Comparison of ENCODE assay signal across 34 cellular contexts in genomic region chr15:74410502-74410901, GRCh38. TPM values are rescaled to one million over a fixed set of nuclear protein-coding genes. Genes with fewer than 3 reads are reported as not detected.
"Had no signal": no experiment of that assay in that cellular context is flagged by ENCODE, and none has a peak within 500 bp of the region (broad histone marks: within the 10 kb centered on the region; RNA-seq: fewer than 3 reads in every experiment).

No MANE protein-coding gene starts in this region.

- DNase-seq: activated CD4-positive, alpha-beta T cell treated with anti-CD3 and anti-CD28 coated beads, Interleukin-2, amount 10 ng/mL, durations not matched to agents 24 days and 14 days; activated CD4-positive, alpha-beta T cell treated with anti-CD3 and anti-CD28 coated beads, Interleukin-2, amount 50 U/mL, for 4 hours; activated CD8-positive, alpha-beta T cell treated with anti-CD3 and anti-CD28 coated beads for 36 hours; activated gamma-delta T cell treated with Interleukin-2 at 50 U/mL for 16 hours; activated naive CD4-positive, alpha-beta T cell treated with anti-CD3 and anti-CD28 coated beads for 36 hours; activated T-cell treated with anti-CD3 and anti-CD28 coated beads, Interleukin-2, amount 50 U/mL, for 1 hour; adrenal gland; anterior cingulate cortex; caudate nucleus; cerebellar nuclear complex; Kasumi-1; MG63; NCI-H1048; NCI-H1105 treated with DMSO at 0.1 percent for 48 hours; NCI-H1436; NCI-H1694; NCI-H1930; NCI-H2081 treated with DMSO at 0.1 percent for 48 hours; NCI-H510A; NCI-H526; NCI-H748 treated with DMSO at 0.1 percent for 48 hours; NK-92 treated with Interleukin-12 subunit alpha and Interleukin-12 subunit beta, amount 100 ng/mL, for 24 hours; PC-9; SHP77; SJCRH30; T1000 had no signal

- H3K27ac Mint-ChIP-seq: activated CD8-positive, alpha-beta T cell treated with anti-CD3 and anti-CD28 coated beads for 36 hours; activated naive CD4-positive, alpha-beta T cell treated with anti-CD3 and anti-CD28 coated beads for 36 hours; activated T-helper 1 cell treated with anti-CD3 and anti-CD28 coated beads, Interleukin-12 subunit alpha, Interleukin-12 subunit beta, Interleukin-2, Interleukin-4 antibody, amounts not matched to agents 30 ng/mL and 10 ng/mL and 1 ng/mL, durations not matched to agents 14 hours and 24 hours and 36 hours had no signal

- ATAC-seq: activated CD8-positive, alpha-beta T cell treated with anti-CD3 and anti-CD28 coated beads for 36 hours; activated naive CD4-positive, alpha-beta T cell treated with anti-CD3 and anti-CD28 coated beads, Interleukin-2, amount 50 U/mL, for 72 hours had no signal

- H3K9me3 ChIP-seq: adrenal gland, MG63, SJCRH30 had no signal

- H3K9me3 Mint-ChIP-seq: activated CD4-positive, alpha-beta T cell treated with anti-CD3 and anti-CD28 coated beads, Interleukin-2, amount 10 ng/mL, durations not matched to agents 24 days and 14 days; activated CD8-positive, alpha-beta T cell treated with anti-CD3 and anti-CD28 coated beads for 36 hours; activated naive CD4-positive, alpha-beta T cell treated with anti-CD3 and anti-CD28 coated beads for 36 hours; activated naive CD4-positive, alpha-beta T cell treated with anti-CD3 and anti-CD28 coated beads, Interleukin-2, amount 50 U/mL, for 72 hours; activated T-helper 1 cell treated with anti-CD3 and anti-CD28 coated beads, Interleukin-12 subunit alpha, Interleukin-12 subunit beta, Interleukin-2, Interleukin-4 antibody, amounts not matched to agents 30 ng/mL and 10 ng/mL and 1 ng/mL, durations not matched to agents 14 hours and 24 hours and 36 hours; brain had no signal

- H3K36me3 ChIP-seq: adrenal gland, SJCRH30 had no signal

- H3K27me3 ChIP-seq: adrenal gland, MG63, SJCRH30 had no signal

- H3K27ac ChIP-seq: adrenal gland, PC-9, RWPE1, SJCRH30, SK-N-MC had no signal

- H3K27me3 Mint-ChIP-seq: activated CD4-positive, alpha-beta T cell treated with anti-CD3 and anti-CD28 coated beads, Interleukin-2, amount 10 ng/mL, durations not matched to agents 24 days and 14 days; activated CD8-positive, alpha-beta T cell treated with anti-CD3 and anti-CD28 coated beads for 36 hours; brain had no signal

- H3K4me3 ChIP-seq: adrenal gland, MG63, PC-9, SJCRH30, SK-N-MC had no signal

- H3K4me3 Mint-ChIP-seq: activated CD4-positive, alpha-beta T cell treated with anti-CD3 and anti-CD28 coated beads, Interleukin-2, amount 10 ng/mL, durations not matched to agents 24 days and 14 days; activated CD8-positive, alpha-beta T cell treated with anti-CD3 and anti-CD28 coated beads for 36 hours; activated naive CD4-positive, alpha-beta T cell treated with anti-CD3 and anti-CD28 coated beads for 36 hours; activated T-helper 1 cell treated with anti-CD3 and anti-CD28 coated beads, Interleukin-12 subunit alpha, Interleukin-12 subunit beta, Interleukin-2, Interleukin-4 antibody, amounts not matched to agents 30 ng/mL and 10 ng/mL and 1 ng/mL, durations not matched to agents 14 hours and 24 hours and 36 hours; brain had no signal

RNA-seq across cellular contexts. Expression of gene CYP11A1, which starts 43.1 kb away (rescaled TPM):
- total RNA-seq: activated CD4-positive, alpha-beta T cell treated with anti-CD3 and anti-CD28 coated beads, Interleukin-2, amount 10 ng/mL, durations not matched to agents 24 days and 14 days; activated naive CD4-positive, alpha-beta T cell treated with anti-CD3 and anti-CD28 coated beads for 36 hours; activated T-helper 1 cell treated with anti-CD3 and anti-CD28 coated beads, Interleukin-12 subunit alpha, Interleukin-12 subunit beta, Interleukin-2, Interleukin-4 antibody, amounts not matched to agents 30 ng/mL and 10 ng/mL and 1 ng/mL, durations not matched to agents 14 hours and 24 hours and 36 hours; bronchial epithelial cell; SJCRH30; T-helper 1 cell treated with Interleukin-12 subunit alpha and Interleukin-12 subunit beta and Interleukin-4 antibody, amounts not matched to agents 30 ng/mL and 1 ng/mL, for 36 hours; T-helper 2 cell treated with Interferon-gamma antibody and Interleukin-4, amounts not matched to agents 100 ng/mL and 5 ng/mL, for 36 hours had no signal
